ENCODE assay signal across 15 cellular contexts in genomic region chr6:86897265-86897664, GRCh38. TPM values are rescaled to one million over a fixed set of nuclear protein-coding genes. Genes with fewer than 3 reads are reported as not detected.
"Had no signal": no experiment of that assay in that cellular context is flagged by ENCODE, and none has a peak within 500 bp of the region (broad histone marks: within the 10 kb centered on the region; RNA-seq: fewer than 3 reads in every experiment).

No MANE protein-coding gene starts in this region.

RNA-seq across cellular contexts. Expression of gene HTR1E, which starts 40.1 kb away (rescaled TPM):
- total RNA-seq: dermis blood vessel endothelial cell; esophagus mucosa; esophagus squamous epithelium; gastrocnemius medialis; glomerular endothelial cell; heart right ventricle; kidney epithelial cell; left cardiac atrium; left lung; left ventricle myocardium superior; lung; mammary epithelial cell; mononuclear cell; naive thymus-derived CD4-positive, alpha-beta T cell had no signal
- polyA plus RNA-seq: heart right ventricle; keratinocyte; lung; mammary epithelial cell; naive thymus-derived CD4-positive, alpha-beta T cell had no signal
